Comparison of ENCODE assay signal across 1 cellular context in the genomic region with DNA sequence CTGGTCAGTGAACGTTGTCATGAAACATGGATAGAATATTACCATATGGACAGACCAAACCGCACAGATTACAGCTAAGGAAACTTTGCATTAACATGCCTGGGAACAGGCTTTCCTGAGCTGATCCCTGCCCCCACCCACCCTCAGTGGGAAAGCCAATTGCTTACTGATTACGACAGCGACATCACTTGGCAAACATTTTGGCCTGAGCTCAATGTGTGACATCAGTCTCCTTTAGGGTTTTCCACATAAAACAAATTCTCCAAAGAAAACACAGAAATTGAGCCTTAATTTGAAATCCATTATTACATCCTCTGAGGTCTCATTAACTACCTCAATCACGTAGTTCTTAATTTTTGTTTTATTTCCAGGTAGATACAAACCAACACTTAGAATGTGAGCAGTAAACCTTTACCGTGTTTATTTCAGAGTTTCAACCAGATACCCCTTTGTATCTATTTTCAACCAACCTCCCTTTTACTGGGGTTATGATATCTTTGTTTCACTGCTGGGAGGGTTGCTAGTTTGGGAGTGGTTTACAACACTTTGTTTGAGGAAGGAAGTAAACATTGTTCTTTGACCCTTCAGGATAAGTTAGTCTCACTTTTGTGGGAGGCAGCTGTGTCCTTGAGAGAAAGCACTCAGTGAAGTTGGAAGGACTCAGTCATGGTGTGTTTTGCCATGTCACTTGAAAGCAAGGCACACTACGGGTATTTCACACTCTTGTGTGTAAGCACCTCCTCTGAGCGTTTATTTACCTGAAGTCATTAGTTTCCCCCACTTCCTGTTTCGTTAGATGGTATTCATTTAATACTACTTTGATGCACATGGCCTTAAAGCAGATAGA.
TF ChIP-seq lines count a peak whose summit lies in the region.

No MANE protein-coding gene starts in this region.

TF ChIP-seq in HepG2, 621 proteins besides CTCF, POLR2A, EP300 and RAD21 (continued from another document and continues in another):
- peak; percentile 91 for TF ChIP-seq TBX3 (IDR thresholded peaks at IDR 0.05; ENCODE audit: borderline replicate concordance)
- TF ChIP-seq ZNF34 (CRISPR knock-in tag; IDR thresholded peaks at IDR 0.05; ENCODE audit: borderline replicate concordance) = no peak
- no peak for TF ChIP-seq JUND (CRISPR knock-in tag; IDR thresholded peaks at IDR 0.05)
- TF ChIP-seq, protein P1, sequence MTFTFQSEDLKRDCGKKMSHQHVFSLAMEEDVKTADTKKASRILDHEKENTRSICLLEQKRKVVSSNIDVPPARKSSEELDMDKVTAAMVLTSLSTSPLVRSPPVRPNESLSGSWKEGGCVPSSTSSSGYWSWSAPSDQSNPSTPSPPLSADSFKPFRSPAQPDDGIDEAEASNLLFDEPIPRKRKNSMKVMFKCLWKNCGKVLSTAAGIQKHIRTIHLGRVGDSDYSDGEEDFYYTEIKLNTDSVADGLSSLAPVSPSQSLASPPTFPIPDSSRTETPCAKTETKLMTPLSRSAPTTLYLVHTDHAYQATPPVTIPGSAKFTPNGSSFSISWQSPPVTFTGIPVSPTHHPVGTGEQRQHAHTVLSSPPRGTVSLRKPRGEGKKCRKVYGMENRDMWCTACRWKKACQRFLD (CRISPR knock-in tag; IDR thresholded peaks at IDR 0.05; ENCODE audit: borderline replicate concordance) = no peak
- no peak for TF ChIP-seq ZNF552 (CRISPR knock-in tag; IDR thresholded peaks at IDR 0.05; ENCODE audit: borderline replicate concordance)
- no peak for TF ChIP-seq MYC (CRISPR knock-in tag; IDR thresholded peaks at IDR 0.05; ENCODE audit: borderline replicate concordance)
- TF ChIP-seq PHF20 (CRISPR knock-in tag; IDR thresholded peaks at IDR 0.05) = no peak
- TF ChIP-seq, protein P2, sequence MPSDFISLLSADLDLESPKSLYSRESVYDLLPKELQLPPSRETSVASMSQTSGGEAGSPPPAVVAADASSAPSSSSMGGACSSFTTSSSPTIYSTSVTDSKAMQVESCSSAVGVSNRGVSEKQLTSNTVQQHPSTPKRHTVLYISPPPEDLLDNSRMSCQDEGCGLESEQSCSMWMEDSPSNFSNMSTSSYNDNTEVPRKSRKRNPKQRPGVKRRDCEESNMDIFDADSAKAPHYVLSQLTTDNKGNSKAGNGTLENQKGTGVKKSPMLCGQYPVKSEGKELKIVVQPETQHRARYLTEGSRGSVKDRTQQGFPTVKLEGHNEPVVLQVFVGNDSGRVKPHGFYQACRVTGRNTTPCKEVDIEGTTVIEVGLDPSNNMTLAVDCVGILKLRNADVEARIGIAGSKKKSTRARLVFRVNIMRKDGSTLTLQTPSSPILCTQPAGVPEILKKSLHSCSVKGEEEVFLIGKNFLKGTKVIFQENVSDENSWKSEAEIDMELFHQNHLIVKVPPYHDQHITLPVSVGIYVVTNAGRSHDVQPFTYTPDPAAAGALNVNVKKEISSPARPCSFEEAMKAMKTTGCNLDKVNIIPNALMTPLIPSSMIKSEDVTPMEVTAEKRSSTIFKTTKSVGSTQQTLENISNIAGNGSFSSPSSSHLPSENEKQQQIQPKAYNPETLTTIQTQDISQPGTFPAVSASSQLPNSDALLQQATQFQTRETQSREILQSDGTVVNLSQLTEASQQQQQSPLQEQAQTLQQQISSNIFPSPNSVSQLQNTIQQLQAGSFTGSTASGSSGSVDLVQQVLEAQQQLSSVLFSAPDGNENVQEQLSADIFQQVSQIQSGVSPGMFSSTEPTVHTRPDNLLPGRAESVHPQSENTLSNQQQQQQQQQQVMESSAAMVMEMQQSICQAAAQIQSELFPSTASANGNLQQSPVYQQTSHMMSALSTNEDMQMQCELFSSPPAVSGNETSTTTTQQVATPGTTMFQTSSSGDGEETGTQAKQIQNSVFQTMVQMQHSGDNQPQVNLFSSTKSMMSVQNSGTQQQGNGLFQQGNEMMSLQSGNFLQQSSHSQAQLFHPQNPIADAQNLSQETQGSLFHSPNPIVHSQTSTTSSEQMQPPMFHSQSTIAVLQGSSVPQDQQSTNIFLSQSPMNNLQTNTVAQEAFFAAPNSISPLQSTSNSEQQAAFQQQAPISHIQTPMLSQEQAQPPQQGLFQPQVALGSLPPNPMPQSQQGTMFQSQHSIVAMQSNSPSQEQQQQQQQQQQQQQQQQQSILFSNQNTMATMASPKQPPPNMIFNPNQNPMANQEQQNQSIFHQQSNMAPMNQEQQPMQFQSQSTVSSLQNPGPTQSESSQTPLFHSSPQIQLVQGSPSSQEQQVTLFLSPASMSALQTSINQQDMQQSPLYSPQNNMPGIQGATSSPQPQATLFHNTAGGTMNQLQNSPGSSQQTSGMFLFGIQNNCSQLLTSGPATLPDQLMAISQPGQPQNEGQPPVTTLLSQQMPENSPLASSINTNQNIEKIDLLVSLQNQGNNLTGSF (CRISPR knock-in tag; IDR thresholded peaks at IDR 0.05) = no peak
- 0 out of 2 replicates have a peak, but pooled peaks have one; percentile 72 for TF ChIP-seq MEF2D (CRISPR knock-in tag; IDR thresholded peaks at IDR 0.05)
- peak; percentile 61; the same call in 1 of the 2 replicates for TF ChIP-seq BRCA1 (CRISPR knock-in tag; IDR thresholded peaks at IDR 0.05)
- TF ChIP-seq, protein P3, sequence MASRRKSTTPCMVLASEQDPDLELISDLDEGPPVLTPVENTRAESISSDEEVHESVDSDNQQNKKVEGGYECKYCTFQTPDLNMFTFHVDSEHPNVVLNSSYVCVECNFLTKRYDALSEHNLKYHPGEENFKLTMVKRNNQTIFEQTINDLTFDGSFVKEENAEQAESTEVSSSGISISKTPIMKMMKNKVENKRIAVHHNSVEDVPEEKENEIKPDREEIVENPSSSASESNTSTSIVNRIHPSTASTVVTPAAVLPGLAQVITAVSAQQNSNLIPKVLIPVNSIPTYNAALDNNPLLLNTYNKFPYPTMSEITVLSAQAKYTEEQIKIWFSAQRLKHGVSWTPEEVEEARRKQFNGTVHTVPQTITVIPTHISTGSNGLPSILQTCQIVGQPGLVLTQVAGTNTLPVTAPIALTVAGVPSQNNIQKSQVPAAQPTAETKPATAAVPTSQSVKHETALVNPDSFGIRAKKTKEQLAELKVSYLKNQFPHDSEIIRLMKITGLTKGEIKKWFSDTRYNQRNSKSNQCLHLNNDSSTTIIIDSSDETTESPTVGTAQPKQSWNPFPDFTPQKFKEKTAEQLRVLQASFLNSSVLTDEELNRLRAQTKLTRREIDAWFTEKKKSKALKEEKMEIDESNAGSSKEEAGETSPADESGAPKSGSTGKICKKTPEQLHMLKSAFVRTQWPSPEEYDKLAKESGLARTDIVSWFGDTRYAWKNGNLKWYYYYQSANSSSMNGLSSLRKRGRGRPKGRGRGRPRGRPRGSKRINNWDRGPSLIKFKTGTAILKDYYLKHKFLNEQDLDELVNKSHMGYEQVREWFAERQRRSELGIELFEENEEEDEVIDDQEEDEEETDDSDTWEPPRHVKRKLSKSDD (CRISPR knock-in tag; IDR thresholded peaks at IDR 0.05; ENCODE audit: low read depth) = no peak
- TF ChIP-seq, protein P4, sequence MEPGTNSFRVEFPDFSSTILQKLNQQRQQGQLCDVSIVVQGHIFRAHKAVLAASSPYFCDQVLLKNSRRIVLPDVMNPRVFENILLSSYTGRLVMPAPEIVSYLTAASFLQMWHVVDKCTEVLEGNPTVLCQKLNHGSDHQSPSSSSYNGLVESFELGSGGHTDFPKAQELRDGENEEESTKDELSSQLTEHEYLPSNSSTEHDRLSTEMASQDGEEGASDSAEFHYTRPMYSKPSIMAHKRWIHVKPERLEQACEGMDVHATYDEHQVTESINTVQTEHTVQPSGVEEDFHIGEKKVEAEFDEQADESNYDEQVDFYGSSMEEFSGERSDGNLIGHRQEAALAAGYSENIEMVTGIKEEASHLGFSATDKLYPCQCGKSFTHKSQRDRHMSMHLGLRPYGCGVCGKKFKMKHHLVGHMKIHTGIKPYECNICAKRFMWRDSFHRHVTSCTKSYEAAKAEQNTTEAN (CRISPR knock-in tag; conservative IDR thresholded peaks at IDR 0.05) = peak; percentile 99
- TF ChIP-seq ISL2 (CRISPR knock-in tag; IDR thresholded peaks at IDR 0.05) = peak; percentile 92
- TF ChIP-seq SIX1 (CRISPR knock-in tag; IDR thresholded peaks at IDR 0.05; ENCODE audit: borderline replicate concordance) = 0 out of 2 replicates have a peak, but pooled peaks have one; percentile 25
- TF ChIP-seq, protein P5, sequence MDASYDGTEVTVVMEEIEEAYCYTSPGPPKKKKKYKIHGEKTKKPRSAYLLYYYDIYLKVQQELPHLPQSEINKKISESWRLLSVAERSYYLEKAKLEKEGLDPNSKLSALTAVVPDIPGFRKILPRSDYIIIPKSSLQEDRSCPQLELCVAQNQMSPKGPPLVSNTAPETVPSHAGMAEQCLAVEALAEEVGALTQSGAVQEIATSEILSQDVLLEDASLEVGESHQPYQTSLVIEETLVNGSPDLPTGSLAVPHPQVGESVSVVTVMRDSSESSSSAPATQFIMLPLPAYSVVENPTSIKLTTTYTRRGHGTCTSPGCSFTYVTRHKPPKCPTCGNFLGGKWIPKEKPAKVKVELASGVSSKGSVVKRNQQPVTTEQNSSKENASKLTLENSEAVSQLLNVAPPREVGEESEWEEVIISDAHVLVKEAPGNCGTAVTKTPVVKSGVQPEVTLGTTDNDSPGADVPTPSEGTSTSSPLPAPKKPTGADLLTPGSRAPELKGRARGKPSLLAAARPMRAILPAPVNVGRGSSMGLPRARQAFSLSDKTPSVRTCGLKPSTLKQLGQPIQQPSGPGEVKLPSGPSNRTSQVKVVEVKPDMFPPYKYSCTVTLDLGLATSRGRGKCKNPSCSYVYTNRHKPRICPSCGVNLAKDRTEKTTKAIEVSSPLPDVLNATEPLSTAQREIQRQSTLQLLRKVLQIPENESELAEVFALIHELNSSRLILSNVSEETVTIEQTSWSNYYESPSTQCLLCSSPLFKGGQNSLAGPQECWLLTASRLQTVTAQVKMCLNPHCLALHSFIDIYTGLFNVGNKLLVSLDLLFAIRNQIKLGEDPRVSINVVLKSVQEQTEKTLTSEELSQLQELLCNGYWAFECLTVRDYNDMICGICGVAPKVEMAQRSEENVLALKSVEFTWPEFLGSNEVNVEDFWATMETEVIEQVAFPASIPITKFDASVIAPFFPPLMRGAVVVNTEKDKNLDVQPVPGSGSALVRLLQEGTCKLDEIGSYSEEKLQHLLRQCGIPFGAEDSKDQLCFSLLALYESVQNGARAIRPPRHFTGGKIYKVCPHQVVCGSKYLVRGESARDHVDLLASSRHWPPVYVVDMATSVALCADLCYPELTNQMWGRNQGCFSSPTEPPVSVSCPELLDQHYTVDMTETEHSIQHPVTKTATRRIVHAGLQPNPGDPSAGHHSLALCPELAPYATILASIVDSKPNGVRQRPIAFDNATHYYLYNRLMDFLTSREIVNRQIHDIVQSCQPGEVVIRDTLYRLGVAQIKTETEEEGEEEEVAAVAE (CRISPR knock-in tag; IDR thresholded peaks at IDR 0.05; ENCODE audit: borderline replicate concordance) = peak; percentile 70
- peak; percentile 40; the same call in 1 of the 2 replicates for TF ChIP-seq DMAP1 (CRISPR knock-in tag; IDR thresholded peaks at IDR 0.05)
- TF ChIP-seq, protein P6, sequence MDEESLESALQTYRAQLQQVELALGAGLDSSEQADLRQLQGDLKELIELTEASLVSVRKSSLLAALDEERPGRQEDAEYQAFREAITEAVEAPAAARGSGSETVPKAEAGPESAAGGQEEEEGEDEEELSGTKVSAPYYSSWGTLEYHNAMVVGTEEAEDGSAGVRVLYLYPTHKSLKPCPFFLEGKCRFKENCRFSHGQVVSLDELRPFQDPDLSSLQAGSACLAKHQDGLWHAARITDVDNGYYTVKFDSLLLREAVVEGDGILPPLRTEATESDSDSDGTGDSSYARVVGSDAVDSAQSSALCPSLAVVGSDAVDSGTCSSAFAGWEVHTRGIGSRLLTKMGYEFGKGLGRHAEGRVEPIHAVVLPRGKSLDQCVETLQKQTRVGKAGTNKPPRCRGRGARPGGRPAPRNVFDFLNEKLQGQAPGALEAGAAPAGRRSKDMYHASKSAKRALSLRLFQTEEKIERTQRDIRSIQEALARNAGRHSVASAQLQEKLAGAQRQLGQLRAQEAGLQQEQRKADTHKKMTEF (CRISPR knock-in tag; IDR thresholded peaks at IDR 0.05) = peak; percentile 96
- no peak for TF ChIP-seq CAMTA2 (CRISPR knock-in tag; IDR thresholded peaks at IDR 0.05; ENCODE audit: borderline replicate concordance)
- TF ChIP-seq, protein P7, sequence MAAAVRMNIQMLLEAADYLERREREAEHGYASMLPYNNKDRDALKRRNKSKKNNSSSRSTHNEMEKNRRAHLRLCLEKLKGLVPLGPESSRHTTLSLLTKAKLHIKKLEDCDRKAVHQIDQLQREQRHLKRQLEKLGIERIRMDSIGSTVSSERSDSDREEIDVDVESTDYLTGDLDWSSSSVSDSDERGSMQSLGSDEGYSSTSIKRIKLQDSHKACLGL (CRISPR knock-in tag; IDR thresholded peaks at IDR 0.05) = no peak
- no peak for TF ChIP-seq HCFC1 (IDR thresholded peaks at IDR 0.05; ENCODE audit: low read depth, low read length)
- TF ChIP-seq ZNF652 (CRISPR knock-in tag; IDR thresholded peaks at IDR 0.05; ENCODE audit: borderline replicate concordance, low read depth) = 0 out of 2 replicates have a peak, but pooled peaks have one; percentile 11
- no peak for TF ChIP-seq ZKSCAN1 (IDR thresholded peaks at IDR 0.05; ENCODE audit: low read length)
- TF ChIP-seq, protein P8, sequence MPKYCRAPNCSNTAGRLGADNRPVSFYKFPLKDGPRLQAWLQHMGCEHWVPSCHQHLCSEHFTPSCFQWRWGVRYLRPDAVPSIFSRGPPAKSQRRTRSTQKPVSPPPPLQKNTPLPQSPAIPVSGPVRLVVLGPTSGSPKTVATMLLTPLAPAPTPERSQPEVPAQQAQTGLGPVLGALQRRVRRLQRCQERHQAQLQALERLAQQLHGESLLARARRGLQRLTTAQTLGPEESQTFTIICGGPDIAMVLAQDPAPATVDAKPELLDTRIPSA (CRISPR knock-in tag; IDR thresholded peaks at IDR 0.05; ENCODE audit: borderline replicate concordance) = peak; percentile 47; the same call in 1 of the 2 replicates
- TF ChIP-seq, protein P9, sequence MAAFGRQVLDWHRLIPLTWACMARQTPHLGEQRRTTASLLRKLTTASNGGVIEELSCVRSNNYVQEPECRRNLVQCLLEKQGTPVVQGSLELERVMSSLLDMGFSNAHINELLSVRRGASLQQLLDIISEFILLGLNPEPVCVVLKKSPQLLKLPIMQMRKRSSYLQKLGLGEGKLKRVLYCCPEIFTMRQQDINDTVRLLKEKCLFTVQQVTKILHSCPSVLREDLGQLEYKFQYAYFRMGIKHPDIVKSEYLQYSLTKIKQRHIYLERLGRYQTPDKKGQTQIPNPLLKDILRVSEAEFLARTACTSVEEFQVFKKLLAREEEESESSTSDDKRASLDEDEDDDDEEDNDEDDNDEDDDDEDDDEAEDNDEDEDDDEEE (CRISPR knock-in tag; IDR thresholded peaks at IDR 0.05) = no peak
- no peak for TF ChIP-seq ZNF432 (CRISPR knock-in tag; IDR thresholded peaks at IDR 0.05; ENCODE audit: borderline replicate concordance)
- peak; percentile 71 for TF ChIP-seq SAP130 (CRISPR knock-in tag; IDR thresholded peaks at IDR 0.05; ENCODE audit: low read depth)
- TF ChIP-seq SP140L (CRISPR knock-in tag; IDR thresholded peaks at IDR 0.05; ENCODE audit: borderline replicate concordance) = 0 out of 2 replicates have a peak, but pooled peaks have one; percentile 34
- TF ChIP-seq NR3C1 (CRISPR knock-in tag; IDR thresholded peaks at IDR 0.05) = no peak
- TF ChIP-seq ZNF367 (CRISPR knock-in tag; IDR thresholded peaks at IDR 0.05; ENCODE audit: borderline replicate concordance) = no peak
- no peak for TF ChIP-seq ZFP1 (CRISPR knock-in tag; IDR thresholded peaks at IDR 0.05)
- peak; percentile 70 for TF ChIP-seq HDAC1 (CRISPR knock-in tag; IDR thresholded peaks at IDR 0.05)
- TF ChIP-seq MED1 (CRISPR knock-in tag; IDR thresholded peaks at IDR 0.05) = peak; percentile 98
